In the genomic region with DNA sequence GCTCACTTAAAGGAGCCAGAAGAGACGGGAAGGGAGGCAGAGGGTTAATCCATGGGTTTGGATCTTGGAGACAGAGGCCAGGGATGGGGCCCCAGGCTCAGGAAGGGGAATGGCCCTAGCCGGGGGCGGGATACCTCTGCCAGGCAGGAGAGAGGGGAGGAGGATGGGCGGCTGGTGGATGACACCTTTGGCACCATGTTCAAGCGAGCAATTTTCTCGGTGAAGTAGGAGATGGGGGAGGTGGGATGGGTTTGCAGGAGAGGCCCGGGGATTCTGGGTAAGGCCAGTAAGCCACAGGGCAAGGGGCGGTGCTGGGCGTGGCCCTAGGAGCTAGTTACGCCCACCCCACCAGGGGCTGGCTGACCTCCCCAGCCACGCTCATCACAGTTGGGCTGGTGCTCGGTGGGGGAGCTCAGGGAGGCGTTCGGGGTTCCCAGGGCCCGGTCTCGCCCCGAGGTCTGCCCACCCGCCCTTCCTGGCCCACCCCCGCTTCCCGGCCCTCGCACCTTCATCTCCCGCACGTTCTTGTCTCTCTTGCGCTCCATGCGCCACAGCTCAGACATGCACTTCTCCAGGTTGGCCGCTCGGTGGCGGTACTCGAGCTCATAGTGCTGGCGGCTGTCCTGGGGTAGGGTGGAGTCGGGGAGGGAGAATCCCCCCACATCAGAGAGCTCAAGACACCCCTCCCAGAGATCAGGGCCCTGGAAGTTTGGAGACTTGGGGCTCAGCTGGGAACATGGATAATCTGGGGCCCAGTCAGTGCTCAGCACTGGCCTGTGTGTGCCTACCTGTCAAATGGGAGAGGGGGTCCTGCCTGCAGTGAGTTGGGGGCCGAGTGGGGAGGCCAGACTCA, we compare ENCODE assay signal across 12 cellular contexts. TPM values are rescaled to one million over a fixed set of nuclear protein-coding genes. Genes with fewer than 3 reads are reported as not detected.
DNase-seq lines count a peak whose midpoint lies in the region; ATAC-seq and TF ChIP-seq lines count a peak whose summit lies in the region.
"Had no signal": no experiment of that assay in that cellular context is flagged by ENCODE, and none has a peak within 500 bp of the region (broad histone marks: within the 10 kb centered on the region; RNA-seq: fewer than 3 reads in every experiment).

No MANE protein-coding gene starts in this region.

- no peak overlapping the region for H3K4me3 ChIP-seq in GM12865 (ENCODE audit: low read depth, low read length)
- H3K4me3 ChIP-seq in ascending aorta, result no peak overlapping the region
- no peak overlapping the region for H3K4me3 ChIP-seq in heart left ventricle
- peak overlapping the region in 1 of 2 donors; percentile 12 for H3K4me3 ChIP-seq in neuronal stem cell (ENCODE audit: low read length in 2 of 2)

- H3K14ac ChIP-seq in neuronal stem cell (ENCODE audit: low read length), result no peak overlapping the region

- H3K9me3 ChIP-seq in ascending aorta (no peaks in the 10 kb centered on the region), heart left ventricle (no peaks in the 10 kb centered on the region), neuronal stem cell (replicated peaks in 1 of 2; ENCODE audit: control insufficient read depth in 2 of 2, insufficient read depth in 1 of 2, low read depth in 1 of 2, low read length in 2 of 2) (no peaks in the 10 kb centered on the region)

- H3K27me3 ChIP-seq in ascending aorta, result no peaks in the 10 kb centered on the region
- no peaks in the 10 kb centered on the region for H3K27me3 ChIP-seq in heart left ventricle
- no peaks in the 10 kb centered on the region for H3K27me3 ChIP-seq in neuronal stem cell (ENCODE audit: control insufficient read depth in 3 of 3, insufficient read depth in 3 of 3, low read depth in 1 of 3, low read length in 3 of 3)

- peak overlapping the region; percentile 97 for H4K91ac ChIP-seq in neuronal stem cell (ENCODE audit: low read depth, low read length, poor library complexity)

- H2AK5ac ChIP-seq in neuronal stem cell (ENCODE audit: low read depth, low read length), result peak overlapping the region; percentile 97

- H2BK5ac ChIP-seq in neuronal stem cell (ENCODE audit: low read length), result peak overlapping the region; percentile 67

- peak; percentile 23 for TF ChIP-seq CTCF in GM12865 (IDR thresholded peaks at IDR 0.05; ENCODE audit: insufficient read depth, low read depth, low read length, missing control alignments)
- TF ChIP-seq CTCF in ascending aorta (IDR thresholded peaks at IDR 0.05), result peak in 2 of 3 experiments; percentile 28 to 37
- TF ChIP-seq CTCF in heart left ventricle (IDR thresholded peaks at IDR 0.05), result peak in 7 of 12 donors; percentile 15 to 37 (median 22)

- H3K4me1 ChIP-seq in ascending aorta, result peaks cover 8 to 9% of the 10 kb centered on the region in 2 donors
- H3K4me1 ChIP-seq in heart left ventricle, result peaks cover 0 to 13% (median 2%) of the 10 kb centered on the region in 12 donors
- peaks cover 0 to 9% of the 10 kb centered on the region in 2 donors for H3K4me1 ChIP-seq in neuronal stem cell (ENCODE audit: control insufficient read depth in 2 of 2, insufficient read depth in 1 of 2, low read depth in 1 of 2, low read length in 2 of 2)

- H4K8ac ChIP-seq in neuronal stem cell (ENCODE audit: low read depth, low read length), result peak overlapping the region; percentile 23

- H3K23ac ChIP-seq in neuronal stem cell (ENCODE audit: low read depth, low read length, poor library complexity), result peak overlapping the region; percentile 29

- TF ChIP-seq POLR2A in heart left ventricle (IDR thresholded peaks at IDR 0.05), result no peak

- H3K79me1 ChIP-seq in neuronal stem cell (ENCODE audit: low read depth, low read length), result no peaks in the 10 kb centered on the region

- H3K4ac ChIP-seq in neuronal stem cell (ENCODE audit: low read length), result peak overlapping the region; percentile 99

- WGBS in heart left ventricle, 4 donors, result 48 to 54% (median 50%) methylated on average over 19 to 32 of the region's 32 CpGs
- no CpG with 5 or more reads among the region's 32 CpGs for WGBS in neuronal stem cell (ENCODE audit: extremely low coverage in 2 of 2, insufficient read length in 2 of 2, insufficient replicate concordance in 1 of 2), 2 donors

- H3K27ac ChIP-seq in ascending aorta, result peak overlapping the region; percentile 44 to 78
- H3K27ac ChIP-seq in heart left ventricle, result no peak overlapping the region
- H3K27ac ChIP-seq in neuronal stem cell (replicated peaks; ENCODE audit: low read length), result peak overlapping the region; percentile 13

- peak overlapping the region; percentile 84 for H2BK15ac ChIP-seq in neuronal stem cell (ENCODE audit: low read length)

- H3K18ac ChIP-seq in neuronal stem cell (ENCODE audit: low read length), result peak overlapping the region; percentile 83

- peak overlapping the region; percentile 78 for H3K4me2 ChIP-seq in neuronal stem cell (ENCODE audit: insufficient read depth, low read length, poor library complexity, severe bottlenecking)

- peak overlapping the region; percentile 80 for H2AFZ ChIP-seq in neuronal stem cell (ENCODE audit: low read length)

- peak overlapping the region; percentile 82 for H2BK120ac ChIP-seq in neuronal stem cell (ENCODE audit: low read depth, low read length)

- H3K36me3 ChIP-seq in ascending aorta (no peaks in the 10 kb centered on the region), heart left ventricle (no peaks in the 10 kb centered on the region), neuronal stem cell (replicated peaks in 1 of 2; ENCODE audit: control insufficient read depth in 2 of 2, insufficient read depth in 2 of 2, low read length in 2 of 2) (no peaks in the 10 kb centered on the region)

- DNase-seq in GM12865 (ENCODE audit: low read depth) (peak; percentile 20), ascending aorta (ENCODE audit: low spot score in 2 of 2) (no peak), heart left ventricle (peak in 1 of 5 donors; percentile 24), neuronal stem cell (ENCODE audit: low spot score) (peak; percentile 73), NCI-H1092 treated with DMSO at 0.1 percent for 48 hours (lab: John Stamatoyannopoulos, UW) (no peak), kidney glomerular epithelial cell (lab: John Stamatoyannopoulos, UW) (no peak), NOMO-1 treated with dmso at 0.1 percent for 144 hours (lab: John Stamatoyannopoulos, UW; ENCODE audit: unreplicated experiment) (no peak), NCI-H345 treated with DMSO at 0.1 percent for 48 hours (lab: John Stamatoyannopoulos, UW; ENCODE audit: unreplicated experiment) (no peak)
- DNase-seq: naive B cell; NCI-H1048; NK-92 treated with Interleukin-12 subunit alpha and Interleukin-12 subunit beta, amount 100 ng/mL, for 24 hours had no signal

- intact Hi-C loops in ascending aorta (cut with DNase I), result no loop called here
- intact Hi-C loops in heart left ventricle (cut with DNase I), result no loop called here

- H3K9ac ChIP-seq in neuronal stem cell (ENCODE audit: low read depth, low read length, poor library complexity), result peak overlapping the region; percentile 79

- ATAC-seq in heart left ventricle, result peak in 3 of 4 donors; percentile 22 to 33 (median 22)
- ATAC-seq: activated T-helper 17 cell treated with anti-CD3 and anti-CD28 coated beads, Interleukin-2, amount 50 U/mL, for 72 hours had no signal

- H2BK12ac ChIP-seq in neuronal stem cell (ENCODE audit: low read length), result no peak overlapping the region

RNA-seq across cellular contexts. Expression of gene BAIAP2L2, which starts 12.7 kb away (rescaled TPM):
- total RNA-seq in ascending aorta, result not detected
- total RNA-seq in heart left ventricle, result under 1 TPM in 8 of 9 donors, not detected in 1; 0.09 to 0.30 (median 0.22) TPM
- polyA plus RNA-seq in heart left ventricle, result under 1 TPM; 0.17 to 0.27 TPM
- polyA plus RNA-seq in neuronal stem cell (2013, experiment 1 of 2), result 4.8 TPM
- 4.5 TPM for polyA plus RNA-seq in neuronal stem cell (2013, experiment 2 of 2)

RNA-seq across cellular contexts. Expression of gene SLC16A8, which starts 13.8 kb away (rescaled TPM):
- not detected for total RNA-seq in ascending aorta
- total RNA-seq in heart left ventricle, result not detected
- polyA plus RNA-seq in heart left ventricle, result under 1 TPM in 1 of 2 donors, not detected in 1; 0.34 TPM
- polyA plus RNA-seq in neuronal stem cell (2013, experiment 1 of 2), result 1.3 TPM
- polyA plus RNA-seq in neuronal stem cell (2013, experiment 2 of 2), result 0.91 TPM
- total RNA-seq: activated T-helper 17 cell treated with anti-CD3 and anti-CD28 coated beads, Interleukin-2, amount 50 U/mL, for 72 hours had no signal

RNA-seq across cellular contexts. Expression of gene PICK1, which starts 40.6 kb away (rescaled TPM):
- total RNA-seq in ascending aorta (88.1 TPM), heart left ventricle (10 to 100 TPM; 18.8 to 39.5 (median 22.2) TPM)
- polyA plus RNA-seq in heart left ventricle, result 10 to 100 TPM; 26.5 to 41.5 TPM
- polyA plus RNA-seq in neuronal stem cell (2013, experiment 1 of 2), result 8.4 TPM
- 8.2 TPM for polyA plus RNA-seq in neuronal stem cell (2013, experiment 2 of 2)

Comparison
In these comparisons a context has a peak if more than half of its experiments do, and no peak if none do; other contexts are left out.
1. DNase-seq: peak in GM12865 (single experiment) and neuronal stem cell (single experiment); none in ascending aorta (0 of 2), NCI-H1092 treated with DMSO at 0.1 percent for 48 hours (single experiment), kidney glomerular epithelial cell (single experiment), NOMO-1 treated with dmso at 0.1 percent for 144 hours (single experiment) and NCI-H345 treated with DMSO at 0.1 percent for 48 hours (single experiment).
2. H3K27ac ChIP-seq: peak in ascending aorta (2 of 2) and neuronal stem cell (single experiment); none in heart left ventricle (0 of 12).
3. Peak in every context shown above with its lines, with median percentiles within 50 percentile points of each other: CTCF ChIP-seq.